Comparison of ENCODE assay signal across 23 cellular contexts in the genomic region with DNA sequence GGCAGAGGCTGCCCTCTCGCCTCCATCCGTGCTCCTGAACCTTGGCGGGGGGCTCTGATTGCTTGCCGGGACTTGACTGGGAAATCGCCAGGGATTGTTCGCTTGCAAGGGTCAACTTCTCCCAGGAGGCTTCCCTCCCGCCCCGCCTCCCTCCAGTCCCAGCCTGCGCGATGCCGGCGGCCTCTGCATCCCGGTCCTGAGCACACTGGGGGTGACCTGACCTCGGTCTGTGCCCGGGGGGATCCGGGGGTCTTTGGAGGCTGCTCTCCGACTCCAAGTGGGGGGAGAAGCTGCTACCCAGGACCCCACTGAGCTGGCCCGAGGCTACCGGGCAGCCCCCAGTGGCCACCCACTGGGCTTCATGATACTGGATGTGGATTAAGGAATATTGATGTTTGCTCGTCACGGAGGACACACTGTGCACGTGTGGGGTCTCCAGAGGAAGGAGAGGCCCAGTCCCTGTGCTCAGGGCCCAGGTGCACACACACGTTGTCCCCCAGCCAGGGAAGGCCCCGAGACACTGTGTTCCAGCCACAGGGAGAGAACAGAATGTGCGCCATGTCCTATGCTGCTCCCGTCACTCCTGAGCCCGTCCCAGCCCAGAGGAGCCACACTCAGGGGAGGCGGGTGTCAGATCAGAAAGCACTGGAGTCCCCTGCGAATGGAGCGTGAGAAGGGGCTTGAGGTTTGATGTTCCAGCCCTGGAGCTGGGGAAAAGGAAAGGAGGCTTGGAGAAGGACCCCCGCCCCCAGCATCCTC. TPM values are rescaled to one million over a fixed set of nuclear protein-coding genes. Genes with fewer than 3 reads are reported as not detected.
"Had no signal": no experiment of that assay in that cellular context is flagged by ENCODE, and none has a peak within 500 bp of the region (broad histone marks: within the 10 kb centered on the region; RNA-seq: fewer than 3 reads in every experiment).

No MANE protein-coding gene starts in this region.

- H3K9me3 Mint-ChIP-seq: activated naive CD8-positive, alpha-beta T cell treated with anti-CD3 and anti-CD28 coated beads for 36 hours had no signal

- H3K36me3 Mint-ChIP-seq: activated naive CD8-positive, alpha-beta T cell treated with anti-CD3 and anti-CD28 coated beads for 36 hours had no signal

- H3K4me1 Mint-ChIP-seq: activated naive CD8-positive, alpha-beta T cell treated with anti-CD3 and anti-CD28 coated beads for 36 hours had no signal

- H3K27ac Mint-ChIP-seq: activated naive CD8-positive, alpha-beta T cell treated with anti-CD3 and anti-CD28 coated beads for 36 hours had no signal

- ATAC-seq: body of pancreas, pancreas had no signal

- H3K4me3 Mint-ChIP-seq: activated naive CD8-positive, alpha-beta T cell treated with anti-CD3 and anti-CD28 coated beads for 36 hours had no signal

- H3K4me1 ChIP-seq: body of pancreas, colonic mucosa, esophagus squamous epithelium, pancreas, tibial nerve had no signal

- H3K9me3 ChIP-seq: body of pancreas, colonic mucosa, esophagus squamous epithelium, pancreas had no signal

- H3K27ac ChIP-seq: body of pancreas, colonic mucosa, esophagus squamous epithelium, pancreas, tibial nerve had no signal

- H3K36me3 ChIP-seq: colonic mucosa, esophagus squamous epithelium, pancreas, tibial nerve had no signal

- H3K27me3 ChIP-seq: body of pancreas had no signal

- H3K4me3 ChIP-seq: body of pancreas, colonic mucosa, esophagus squamous epithelium, pancreas, tibial nerve had no signal

- DNase-seq: activated CD4-positive, alpha-beta T cell treated with anti-CD3 and anti-CD28 coated beads, Interleukin-2, amount 50 U/mL, for 4 hours; activated CD4-positive, CD25-positive, alpha-beta regulatory T cell treated with anti-CD3 and anti-CD28 coated beads, Interleukin-2, amount 50 U/mL, for 72 hours; activated gamma-delta T cell; activated naive CD8-positive, alpha-beta T cell treated with anti-CD3 and anti-CD28 coated beads for 36 hours; activated T-cell treated with anti-CD3 and anti-CD28 coated beads, Interleukin-2, amount 50 U/mL, for 48 hours; amygdala; body of pancreas; central memory CD4-positive, alpha-beta T cell; colonic mucosa; effector CD4-positive, alpha-beta T cell; esophagus squamous epithelium; hippocampal formation; stimulated activated CD4-positive, alpha-beta T cell treated with anti-CD3 and anti-CD28 coated beads, Interleukin-15, amount 100 ng/mL, for 24 hours; stimulated activated CD4-positive, alpha-beta T cell treated with anti-CD3 and anti-CD28 coated beads, Interleukin-4, amount 100 ng/mL, for 1 hour; stimulated activated naive CD4-positive, alpha-beta T cell; substantia nigra; T-helper 1 cell had no signal

RNA-seq across cellular contexts. Expression of a gene that starts 55.9 kb away (rescaled TPM):
- total RNA-seq: activated naive CD8-positive, alpha-beta T cell treated with anti-CD3 and anti-CD28 coated beads for 36 hours; body of pancreas; colonic mucosa; esophagus squamous epithelium; fibroblast of villous mesenchyme; glomerular endothelial cell; liver; pancreas; tibial nerve had no signal
- polyA plus RNA-seq: liver, neural cell, pancreas had no signal
